ENCODE assay signal across 15 cellular contexts in genomic region chr1:110292327-110292741, GRCh38. TPM values are rescaled to one million over a fixed set of nuclear protein-coding genes. Genes with fewer than 3 reads are reported as not detected.
DNase-seq lines count a peak whose midpoint lies in the region; ATAC-seq, FAIRE-seq and TF ChIP-seq lines count a peak whose summit lies in the region.
"Had no signal": no experiment of that assay in that cellular context is flagged by ENCODE, and none has a peak within 500 bp of the region (broad histone marks: within the 10 kb centered on the region; RNA-seq: fewer than 3 reads in every experiment).

No MANE protein-coding gene starts in this region.

- no peak overlapping the region for H3K4me2 ChIP-seq in astrocyte (ENCODE audit: low read length)
- no peak overlapping the region for H3K4me2 ChIP-seq in neuronal stem cell (ENCODE audit: insufficient read depth, low read length, poor library complexity, severe bottlenecking)
- H3K4me2 ChIP-seq: KMS-11 had no signal

- no peak overlapping the region for H4K91ac ChIP-seq in neuronal stem cell (ENCODE audit: low read depth, low read length, poor library complexity)

- no peak overlapping the region for H3K4ac ChIP-seq in neuronal stem cell (ENCODE audit: low read length)

- no peak overlapping the region for H2BK15ac ChIP-seq in neuronal stem cell (ENCODE audit: low read length)

- H3K27ac Mint-ChIP-seq in astrocyte (ENCODE audit: unreplicated experiment): peak overlapping the region; percentile 54
- H3K27ac Mint-ChIP-seq in activated naive CD4-positive, alpha-beta T cell treated with anti-CD3 and anti-CD28 coated beads, Interleukin-2, amount 50 U/mL, for 72 hours: no peak overlapping the region
- H3K27ac Mint-ChIP-seq: activated T-cell treated with anti-CD3 and anti-CD28 coated beads, Interleukin-2, amount 50 U/mL, for 24 hours had no signal

- H3K79me2 ChIP-seq in astrocyte (ENCODE audit: insufficient read depth, low read length): no peaks in the 10 kb centered on the region

- H3K27ac ChIP-seq in astrocyte (ENCODE audit: low read depth, low read length): no peak overlapping the region
- H3K27ac ChIP-seq in ovary: no peak overlapping the region
- no peak overlapping the region for H3K27ac ChIP-seq in neuronal stem cell (replicated peaks; ENCODE audit: low read length)
- H3K27ac ChIP-seq: gastroesophageal sphincter, KMS-11, upper lobe of left lung had no signal

- 71 to 75% (median 75%) methylated on average over 5 of the region's 5 CpGs for WGBS in ovary, 3 donors
- no CpG with 5 or more reads among the region's 5 CpGs for WGBS in neuronal stem cell (ENCODE audit: extremely low coverage in 2 of 2, insufficient read length in 2 of 2, insufficient replicate concordance in 1 of 2), 2 donors

- peak; percentile 33 for DNase-seq in COLO668 (lab: John Stamatoyannopoulos, UW; ENCODE audit: unreplicated experiment)
- DNase-seq in LoVo (ENCODE audit: low spot score): peak; percentile 35
- DNase-seq in astrocyte (ENCODE audit: low read depth): no peak
- no peak for DNase-seq in mucosa of descending colon
- DNase-seq in ovary: no peak
- no peak for DNase-seq in neuronal stem cell (ENCODE audit: low spot score)
- DNase-seq in activated naive CD4-positive, alpha-beta T cell treated with anti-CD3 and anti-CD28 coated beads, Interleukin-2, amount 50 U/mL, for 72 hours (ENCODE audit: low spot score in 2 of 2): no peak
- no peak for DNase-seq in nucleus accumbens (lab: John Stamatoyannopoulos, UW)
- DNase-seq: activated T-cell treated with anti-CD3 and anti-CD28 coated beads, Interleukin-2, amount 50 U/mL, for 24 hours; cerebellar nuclear complex; NCI-H526; T-helper 9 cell; upper lobe of left lung had no signal

- H3K4me1 Mint-ChIP-seq in astrocyte (ENCODE audit: low read depth, unreplicated experiment): peaks cover 16% of the 10 kb centered on the region

- no peaks in the 10 kb centered on the region for H3K4me1 ChIP-seq in astrocyte (ENCODE audit: insufficient read depth, low read length)
- H3K4me1 ChIP-seq in mucosa of descending colon (ENCODE audit: low read depth): no peaks in the 10 kb centered on the region
- H3K4me1 ChIP-seq in ovary (ENCODE audit: insufficient read depth): no peaks in the 10 kb centered on the region
- peaks cover 0 to 6% of the 10 kb centered on the region in 2 donors for H3K4me1 ChIP-seq in neuronal stem cell (ENCODE audit: control insufficient read depth in 2 of 2, insufficient read depth in 1 of 2, low read depth in 1 of 2, low read length in 2 of 2)
- H3K4me1 ChIP-seq: gastroesophageal sphincter, upper lobe of left lung had no signal

- H3K27me3 ChIP-seq in astrocyte (ENCODE audit: insufficient read depth, low read length): peaks cover 3% of the 10 kb centered on the region
- no peaks in the 10 kb centered on the region for H3K27me3 ChIP-seq in ovary
- peaks cover 0 to 14% (median 0%) of the 10 kb centered on the region in 3 experiments for H3K27me3 ChIP-seq in neuronal stem cell (ENCODE audit: control insufficient read depth in 3 of 3, insufficient read depth in 3 of 3, low read depth in 1 of 3, low read length in 3 of 3)
- H3K27me3 ChIP-seq: gastroesophageal sphincter, upper lobe of left lung had no signal

- no peak for TF ChIP-seq EP300 in ovary (IDR thresholded peaks at IDR 0.05)

- no peak overlapping the region for H3K14ac ChIP-seq in neuronal stem cell (ENCODE audit: low read length)

- no peak overlapping the region for H2AFZ ChIP-seq in astrocyte (ENCODE audit: low read depth, low read length)
- H2AFZ ChIP-seq in neuronal stem cell (ENCODE audit: low read length): no peak overlapping the region

- H3K9ac ChIP-seq in astrocyte (ENCODE audit: low read length): no peak overlapping the region
- no peak overlapping the region for H3K9ac ChIP-seq in neuronal stem cell (ENCODE audit: low read depth, low read length, poor library complexity)
- H3K9ac ChIP-seq: KMS-11 had no signal

- peaks cover 25% of the 10 kb centered on the region for H3K27me3 Mint-ChIP-seq in astrocyte (ENCODE audit: low read depth, unreplicated experiment)
- H3K27me3 Mint-ChIP-seq: activated T-cell treated with anti-CD3 and anti-CD28 coated beads, Interleukin-2, amount 50 U/mL, for 24 hours had no signal

- TF ChIP-seq CTCF in astrocyte (IDR thresholded peaks at IDR 0.05; ENCODE audit: insufficient read depth, low read depth, low read length) (no peak), mucosa of descending colon (IDR thresholded peaks at IDR 0.05) (no peak), ovary (IDR thresholded peaks at IDR 0.05) (no peak)

- H3K9me3 ChIP-seq in astrocyte (ENCODE audit: insufficient read depth, low read depth, low read length) (no peaks in the 10 kb centered on the region), mucosa of descending colon (no peaks in the 10 kb centered on the region), ovary (no peaks in the 10 kb centered on the region), neuronal stem cell (replicated peaks in 1 of 2; ENCODE audit: control insufficient read depth in 2 of 2, insufficient read depth in 1 of 2, low read depth in 1 of 2, low read length in 2 of 2) (no peaks in the 10 kb centered on the region)
- H3K9me3 ChIP-seq: gastroesophageal sphincter, upper lobe of left lung had no signal

- peak; percentile 23 for FAIRE-seq in astrocyte (lab: Jason Lieb, UNC)

- no peak overlapping the region for H3K18ac ChIP-seq in neuronal stem cell (ENCODE audit: low read length)

- no peak for TF ChIP-seq POLR2A in ovary (IDR thresholded peaks at IDR 0.05)

- H3K23ac ChIP-seq in neuronal stem cell (ENCODE audit: low read depth, low read length, poor library complexity): no peak overlapping the region

- H2BK5ac ChIP-seq in neuronal stem cell (ENCODE audit: low read length): no peak overlapping the region

- H3K4me3 Mint-ChIP-seq in astrocyte (ENCODE audit: unreplicated experiment): no peak overlapping the region
- H3K4me3 Mint-ChIP-seq: activated T-cell treated with anti-CD3 and anti-CD28 coated beads, Interleukin-2, amount 50 U/mL, for 24 hours had no signal

- peaks cover 7% of the 10 kb centered on the region for H3K9me3 Mint-ChIP-seq in astrocyte (ENCODE audit: unreplicated experiment)
- no peaks in the 10 kb centered on the region for H3K9me3 Mint-ChIP-seq in activated naive CD4-positive, alpha-beta T cell treated with anti-CD3 and anti-CD28 coated beads, Interleukin-2, amount 50 U/mL, for 72 hours
- H3K9me3 Mint-ChIP-seq: activated T-cell treated with anti-CD3 and anti-CD28 coated beads, Interleukin-2, amount 50 U/mL, for 24 hours had no signal

- ATAC-seq in mucosa of descending colon: peak; percentile 74
- ATAC-seq in activated naive CD4-positive, alpha-beta T cell treated with anti-CD3 and anti-CD28 coated beads, Interleukin-2, amount 50 U/mL, for 72 hours: no peak
- ATAC-seq: gastroesophageal sphincter had no signal

- no peak overlapping the region for H4K8ac ChIP-seq in neuronal stem cell (ENCODE audit: low read depth, low read length)

- no peaks in the 10 kb centered on the region for H4K20me1 ChIP-seq in astrocyte (ENCODE audit: insufficient read depth, low read length)

- H3K36me3 Mint-ChIP-seq in astrocyte (ENCODE audit: low read depth, unreplicated experiment): no peaks in the 10 kb centered on the region
- no peaks in the 10 kb centered on the region for H3K36me3 Mint-ChIP-seq in activated naive CD4-positive, alpha-beta T cell treated with anti-CD3 and anti-CD28 coated beads, Interleukin-2, amount 50 U/mL, for 72 hours

- no peaks in the 10 kb centered on the region for H3K79me1 ChIP-seq in neuronal stem cell (ENCODE audit: low read depth, low read length)

- intact Hi-C loops in mucosa of descending colon (cut with DNase I, micrococcal nuclease) (no loop called here), ovary (cut with DNase I) (no loop called here)

- no peak overlapping the region for H2BK12ac ChIP-seq in neuronal stem cell (ENCODE audit: low read length)

- no peak overlapping the region for H3K4me3 ChIP-seq in astrocyte (ENCODE audit: insufficient read depth, low read depth, low read length)
- H3K4me3 ChIP-seq in mucosa of descending colon: no peak overlapping the region
- no peak overlapping the region for H3K4me3 ChIP-seq in ovary
- H3K4me3 ChIP-seq in neuronal stem cell (ENCODE audit: low read length in 2 of 2): no peak overlapping the region
- H3K4me3 ChIP-seq: gastroesophageal sphincter, upper lobe of left lung had no signal

- no peak overlapping the region for H2AK5ac ChIP-seq in neuronal stem cell (ENCODE audit: low read depth, low read length)

- H2BK120ac ChIP-seq in neuronal stem cell (ENCODE audit: low read depth, low read length): no peak overlapping the region

- H3K36me3 ChIP-seq in astrocyte (ENCODE audit: insufficient read depth, low read length): no peaks in the 10 kb centered on the region
- no peaks in the 10 kb centered on the region for H3K36me3 ChIP-seq in mucosa of descending colon (ENCODE audit: low read depth)
- H3K36me3 ChIP-seq in ovary: no peaks in the 10 kb centered on the region
- no peaks in the 10 kb centered on the region for H3K36me3 ChIP-seq in neuronal stem cell (replicated peaks in 1 of 2; ENCODE audit: control insufficient read depth in 2 of 2, insufficient read depth in 2 of 2, low read length in 2 of 2)
- H3K36me3 ChIP-seq: gastroesophageal sphincter, upper lobe of left lung had no signal

RNA-seq across cellular contexts. Expression of gene RBM15, which starts 46.8 kb away (rescaled TPM):
- total RNA-seq in astrocyte (20.4 and 21.1 TPM in 2 replicates), mucosa of descending colon (10 to 100 TPM; 24.1 to 29.0 (median 26.7) TPM), ovary (10 to 100 TPM; 21.2 to 28.7 (median 26.2) TPM)
- polyA plus RNA-seq in ovary: 1 to 10 TPM; 3.4 to 3.5 TPM
- 12.3 TPM for polyA plus RNA-seq in neuronal stem cell (2013, experiment 1 of 2)
- polyA plus RNA-seq in neuronal stem cell (2013, experiment 2 of 2): 13.7 TPM
- total RNA-seq in activated naive CD4-positive, alpha-beta T cell treated with anti-CD3 and anti-CD28 coated beads, Interleukin-2, amount 50 U/mL, for 72 hours: 100 to 1,000 TPM in 1 of 2 donors, 10 to 100 TPM in 1; 71.0 to 173 TPM

Comparison
In these comparisons a context has a peak if more than half of its experiments do, and no peak if none do; other contexts are left out.
1. DNase-seq: peak in COLO668 (single experiment) and LoVo (single experiment); none in astrocyte (single experiment), mucosa of descending colon (0 of 3), ovary (0 of 5), neuronal stem cell (single experiment), activated naive CD4-positive, alpha-beta T cell treated with anti-CD3 and anti-CD28 coated beads, Interleukin-2, amount 50 U/mL, for 72 hours (0 of 2) and nucleus accumbens (0 of 56).